In genomic region chr2:3670376-3670775, GRCh38 we compare ENCODE assay signal across 30 cellular contexts. TPM values are rescaled to one million over a fixed set of nuclear protein-coding genes. Genes with fewer than 3 reads are reported as not detected.
"Had no signal": no experiment of that assay in that cellular context is flagged by ENCODE, and none has a peak within 500 bp of the region (broad histone marks: within the 10 kb centered on the region; RNA-seq: fewer than 3 reads in every experiment).

No MANE protein-coding gene starts in this region.

- H3K4me3 ChIP-seq: hepatocyte, pancreas, prostate gland, spleen, testis, tibial nerve had no signal

- H3K9me3 ChIP-seq: pancreas, prostate gland, spleen, testis, tibial nerve had no signal

- H3K4me1 ChIP-seq: pancreas, prostate gland, spleen, testis, tibial nerve had no signal

- H2AFZ ChIP-seq: hepatocyte had no signal

- H3K27ac ChIP-seq: hepatocyte, pancreas, prostate gland, spleen, testis, tibial nerve had no signal

- H3K27me3 ChIP-seq: hepatocyte, pancreas, spleen, testis, tibial nerve had no signal

- ATAC-seq: left colon; left ventricle myocardium superior; naive thymus-derived CD4-positive, alpha-beta T cell; pancreas; sciatic nerve; stimulated activated naive B cell treated with anti-CD40 and anti-IgM and Interleukin-4, amounts not matched to agents 10 μg/mL and 1 μg/mL and 100 μg/mL, for 72 hours; stimulated activated naive CD8-positive, alpha-beta T cell treated with anti-CD3 and anti-CD28 coated beads, Interleukin-15, amount 100 ng/mL, for 72 hours had no signal

- H3K79me2 ChIP-seq: hepatocyte had no signal

- DNase-seq: cerebellar nuclear complex; dermis blood vessel endothelial cell; effector CD4-positive, alpha-beta T cell; endodermal cell; erythroblast; foreskin melanocyte; left colon; left ventricle myocardium superior; mesendoderm; naive thymus-derived CD4-positive, alpha-beta T cell; spleen; stimulated activated CD4-positive, alpha-beta T cell treated with anti-CD3 and anti-CD28 coated beads, Interleukin-15, amount 100 ng/mL, for 24 hours; stimulated activated CD4-positive, alpha-beta T cell treated with anti-CD3 and anti-CD28 coated beads, Interleukin-1b, Interleukin-23, amount 100 ng/mL, for 48 hours; stimulated activated CD4-positive, alpha-beta T cell treated with anti-CD3 and anti-CD28 coated beads, Interleukin-4, amount 100 ng/mL, for 24 hours; stimulated activated naive B cell treated with anti-CD40 and anti-IgM and Interleukin-4, amounts not matched to agents 10 μg/mL and 1 μg/mL and 100 μg/mL, for 72 hours; stimulated activated naive CD8-positive, alpha-beta T cell treated with anti-CD3 and anti-CD28 coated beads, Interleukin-15, amount 100 ng/mL, for 72 hours; testis had no signal

- H3K36me3 ChIP-seq: pancreas, prostate gland, spleen, tibial nerve had no signal

- H3K4me2 ChIP-seq: hepatocyte had no signal

RNA-seq across cellular contexts. Expression of gene ALLC, which starts 12.4 kb away (rescaled TPM):
- total RNA-seq: dermis blood vessel endothelial cell; endodermal cell; endothelial cell of umbilical vein; hepatocyte; left colon; left ventricle myocardium superior; lung microvascular endothelial cell; mononuclear cell; naive thymus-derived CD4-positive, alpha-beta T cell; pancreas; renal cortical epithelial cell; skeletal muscle tissue; spleen; subcutaneous adipose tissue had no signal
- polyA plus RNA-seq: endothelial cell of umbilical vein; hepatocyte; naive thymus-derived CD4-positive, alpha-beta T cell; spleen had no signal

RNA-seq across cellular contexts. Expression of gene DCDC2C, which starts 33.0 kb away (rescaled TPM):
- total RNA-seq: endodermal cell; endothelial cell of umbilical vein; hepatocyte; kidney epithelial cell; left colon; left ventricle myocardium superior; lung microvascular endothelial cell; mononuclear cell; naive thymus-derived CD4-positive, alpha-beta T cell; pancreas; renal cortical epithelial cell; skeletal muscle tissue; spleen; subcutaneous adipose tissue had no signal
- polyA plus RNA-seq: endothelial cell of umbilical vein; hepatocyte; naive thymus-derived CD4-positive, alpha-beta T cell; neural cell; pancreas had no signal
